Comparison of ENCODE assay signal across 28 cellular contexts in the genomic region with DNA sequence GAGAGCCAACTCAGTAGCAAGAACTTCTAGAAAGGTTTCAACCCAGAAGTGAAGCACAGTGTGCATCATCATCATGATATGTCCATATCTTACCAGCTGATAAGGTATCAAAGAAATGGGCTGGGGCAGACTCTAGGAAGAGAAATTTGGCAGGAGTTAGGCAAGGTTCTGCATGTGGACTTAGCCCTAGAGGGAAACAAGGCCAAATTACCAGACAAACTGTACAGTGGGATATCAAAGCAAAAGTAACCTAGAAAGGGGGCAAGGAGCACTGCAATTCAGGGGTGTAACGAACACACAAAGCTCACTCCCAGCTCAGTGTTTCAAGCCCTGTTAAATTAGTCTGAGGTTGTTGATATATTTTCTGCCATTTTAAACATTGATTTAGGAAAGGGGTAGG.
"Had no signal": no experiment of that assay in that cellular context is flagged by ENCODE, and none has a peak within 500 bp of the region (broad histone marks: within the 10 kb centered on the region; RNA-seq: fewer than 3 reads in every experiment).

No MANE protein-coding gene starts in this region.

- DNase-seq: dermis blood vessel endothelial cell; effector memory CD4-positive, alpha-beta T cell; foreskin keratinocyte; heart right ventricle; immature natural killer cell; kidney glomerular epithelial cell; left colon; left ventricle myocardium superior; natural killer cell; occipital lobe; ovary; posterior cingulate gyrus; psoas muscle; right cardiac atrium; spleen; stimulated activated CD4-positive, alpha-beta T cell treated with anti-CD3 and anti-CD28 coated beads, Interleukin-4, amount 100 ng/mL, for 4 hours; stimulated activated naive CD8-positive, alpha-beta T cell treated with anti-CD3 and anti-CD28 coated beads, Interleukin-15, Interleukin-2, amounts not matched to agents 100 U/mL and 50 U/mL, for 24 hours; substantia nigra; testis; tibial artery had no signal

- ATAC-seq: foreskin keratinocyte; gastroesophageal sphincter; heart right ventricle; left ventricle myocardium superior; natural killer cell; psoas muscle; right cardiac atrium; stimulated activated memory B cell treated with anti-CD40 and anti-IgM and Interleukin-4, amounts not matched to agents 10 μg/mL and 1 μg/mL and 100 μg/mL, for 72 hours; stimulated activated naive CD8-positive, alpha-beta T cell treated with anti-CD3 and anti-CD28 coated beads, Interleukin-15, Interleukin-2, amounts not matched to agents 100 U/mL and 50 U/mL, for 24 hours had no signal

- H3K4me1 Mint-ChIP-seq: immature natural killer cell; memory B cell; natural killer cell; stimulated activated memory B cell treated with anti-CD40 and anti-IgM and Interleukin-4, amounts not matched to agents 10 μg/mL and 1 μg/mL and 100 μg/mL, for 72 hours had no signal

- H3K27me3 Mint-ChIP-seq: memory B cell; stimulated activated memory B cell treated with anti-CD40 and anti-IgM and Interleukin-4, amounts not matched to agents 10 μg/mL and 1 μg/mL and 100 μg/mL, for 72 hours; type B pancreatic cell had no signal

- H3K4me3 Mint-ChIP-seq: immature natural killer cell; memory B cell; natural killer cell; stimulated activated memory B cell treated with anti-CD40 and anti-IgM and Interleukin-4, amounts not matched to agents 10 μg/mL and 1 μg/mL and 100 μg/mL, for 72 hours; type B pancreatic cell had no signal

- H3K36me3 ChIP-seq: esophagus muscularis mucosa, gastroesophageal sphincter, heart right ventricle, ovary, spleen, tibial artery had no signal

- H3K27ac ChIP-seq: coronary artery, esophagus muscularis mucosa, foreskin keratinocyte, gastroesophageal sphincter, heart right ventricle, ovary, psoas muscle, skin epidermis, spleen, testis, tibial artery had no signal

- H3K9me3 ChIP-seq: esophagus muscularis mucosa, gastroesophageal sphincter, heart right ventricle, ovary, psoas muscle, spleen, testis, tibial artery had no signal

- H3K4me3 ChIP-seq: coronary artery, esophagus muscularis mucosa, gastroesophageal sphincter, heart right ventricle, lung, ovary, psoas muscle, skin epidermis, spleen, testis, tibial artery had no signal

- H3K27ac Mint-ChIP-seq: immature natural killer cell; memory B cell; natural killer cell; stimulated activated memory B cell treated with anti-CD40 and anti-IgM and Interleukin-4, amounts not matched to agents 10 μg/mL and 1 μg/mL and 100 μg/mL, for 72 hours; type B pancreatic cell had no signal

- H3K27me3 ChIP-seq: esophagus muscularis mucosa, foreskin keratinocyte, gastroesophageal sphincter, ovary, spleen, testis, tibial artery had no signal

- H3K36me3 Mint-ChIP-seq: immature natural killer cell; memory B cell; natural killer cell; stimulated activated memory B cell treated with anti-CD40 and anti-IgM and Interleukin-4, amounts not matched to agents 10 μg/mL and 1 μg/mL and 100 μg/mL, for 72 hours; type B pancreatic cell had no signal

- H3K9me3 Mint-ChIP-seq: immature natural killer cell; memory B cell; natural killer cell; stimulated activated memory B cell treated with anti-CD40 and anti-IgM and Interleukin-4, amounts not matched to agents 10 μg/mL and 1 μg/mL and 100 μg/mL, for 72 hours; type B pancreatic cell had no signal

- H3K4me1 ChIP-seq: esophagus muscularis mucosa, foreskin keratinocyte, gastroesophageal sphincter, heart right ventricle, psoas muscle, spleen, testis, tibial artery had no signal
